In the genomic region with DNA sequence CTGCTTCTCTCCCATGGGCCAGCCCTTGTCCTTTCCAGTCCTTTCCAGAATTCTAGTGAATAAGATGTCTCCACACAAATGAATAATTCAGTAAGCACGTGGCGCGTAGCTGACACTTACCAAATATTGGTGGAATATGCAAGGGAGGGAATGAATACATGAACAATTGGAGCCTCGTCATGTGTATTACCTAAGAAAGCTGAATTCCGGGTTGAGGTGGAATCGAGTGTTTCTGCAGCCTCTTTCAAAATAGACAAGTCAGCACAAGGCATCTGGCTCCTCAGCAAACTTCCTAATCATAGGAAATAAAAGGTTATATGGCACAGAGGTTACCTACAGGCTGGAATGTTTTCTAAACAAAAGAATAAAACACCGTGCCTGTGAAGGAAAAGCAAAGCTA, we compare ENCODE assay signal across 1 cellular context.
TF ChIP-seq lines count a peak whose summit lies in the region.

No MANE protein-coding gene starts in this region.

TF ChIP-seq in H1, 55 proteins besides CTCF, POLR2A, EP300 and RAD21:
- no peak for TF ChIP-seq JUN (IDR thresholded peaks at IDR 0.05; ENCODE audit: low read depth, low read length)
- TF ChIP-seq TAF7 (optimal IDR thresholded peaks at IDR 0.05; ENCODE audit: borderline replicate concordance, low read depth, low read length): no peak
- no peak for TF ChIP-seq GTF2F1 (IDR thresholded peaks at IDR 0.05; ENCODE audit: borderline replicate concordance, low read depth, low read length)
- TF ChIP-seq NRF1 (IDR thresholded peaks at IDR 0.05; ENCODE audit: low read depth, low read length): no peak
- TF ChIP-seq EGR1 (IDR thresholded peaks at IDR 0.05; ENCODE audit: borderline replicate concordance, low read depth, low read length): no peak
- TF ChIP-seq HDAC2 (IDR thresholded peaks at IDR 0.05; ENCODE audit: borderline replicate concordance in 1 of 2, low read depth in 2 of 2, low read length in 2 of 2): no peak
- no peak for TF ChIP-seq FOSL1 (IDR thresholded peaks at IDR 0.05; ENCODE audit: insufficient read depth, low read depth, low read length)
- TF ChIP-seq TAF1 (IDR thresholded peaks at IDR 0.05; ENCODE audit: low read depth, low read length): no peak
- no peak for TF ChIP-seq HDAC6 (IDR thresholded peaks at IDR 0.05; ENCODE audit: low read depth, low read length)
- no peak for TF ChIP-seq SIX5 (IDR thresholded peaks at IDR 0.05; ENCODE audit: low read depth, low read length)
- no peak for TF ChIP-seq JUND (IDR thresholded peaks at IDR 0.05; ENCODE audit: low read length)
- TF ChIP-seq BRCA1 (IDR thresholded peaks at IDR 0.05; ENCODE audit: low read depth, low read length): no peak
- TF ChIP-seq, protein P1, sequence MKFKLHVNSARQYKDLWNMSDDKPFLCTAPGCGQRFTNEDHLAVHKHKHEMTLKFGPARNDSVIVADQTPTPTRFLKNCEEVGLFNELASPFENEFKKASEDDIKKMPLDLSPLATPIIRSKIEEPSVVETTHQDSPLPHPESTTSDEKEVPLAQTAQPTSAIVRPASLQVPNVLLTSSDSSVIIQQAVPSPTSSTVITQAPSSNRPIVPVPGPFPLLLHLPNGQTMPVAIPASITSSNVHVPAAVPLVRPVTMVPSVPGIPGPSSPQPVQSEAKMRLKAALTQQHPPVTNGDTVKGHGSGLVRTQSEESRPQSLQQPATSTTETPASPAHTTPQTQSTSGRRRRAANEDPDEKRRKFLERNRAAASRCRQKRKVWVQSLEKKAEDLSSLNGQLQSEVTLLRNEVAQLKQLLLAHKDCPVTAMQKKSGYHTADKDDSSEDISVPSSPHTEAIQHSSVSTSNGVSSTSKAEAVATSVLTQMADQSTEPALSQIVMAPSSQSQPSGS (IDR thresholded peaks at IDR 0.05; ENCODE audit: low read length): no peak
- TF ChIP-seq, protein P2, sequence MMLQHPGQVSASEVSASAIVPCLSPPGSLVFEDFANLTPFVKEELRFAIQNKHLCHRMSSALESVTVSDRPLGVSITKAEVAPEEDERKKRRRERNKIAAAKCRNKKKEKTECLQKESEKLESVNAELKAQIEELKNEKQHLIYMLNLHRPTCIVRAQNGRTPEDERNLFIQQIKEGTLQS (IDR thresholded peaks at IDR 0.05; ENCODE audit: insufficient read depth, low read depth, low read length): no peak
- no peak for TF ChIP-seq TCF12 (IDR thresholded peaks at IDR 0.05; ENCODE audit: low read depth, low read length)
- TF ChIP-seq RXRA (IDR thresholded peaks at IDR 0.05; ENCODE audit: insufficient read depth, low read depth, low read length): no peak
